In genomic region chr4:65865489-65865888, GRCh38 we compare ENCODE assay signal across 11 cellular contexts.
DNase-seq lines count a peak whose midpoint lies in the region; ATAC-seq and TF ChIP-seq lines count a peak whose summit lies in the region.
"Had no signal": no experiment of that assay in that cellular context is flagged by ENCODE, and none has a peak within 500 bp of the region (broad histone marks: within the 10 kb centered on the region; RNA-seq: fewer than 3 reads in every experiment).

No MANE protein-coding gene starts in this region.

- POLR2A ChIA-PET in AG04449 (lab: Yijun Ruan, JAX), result no interaction called here

- no peak for ATAC-seq in HG03108 (IDR thresholded peaks at IDR 0.05; ENCODE audit: unreplicated experiment)
- no peak for ATAC-seq in HG02623 (IDR thresholded peaks at IDR 0.05; ENCODE audit: unreplicated experiment)

- TF ChIP-seq CTCF in AG04449 (IDR thresholded peaks at IDR 0.05; ENCODE audit: insufficient read depth, low read length, missing control alignments), result peak; percentile 35

- H3K4me3 ChIP-seq in AG04449 (ENCODE audit: low read depth, low read length) (no peak overlapping the region), H7 (ENCODE audit: insufficient read depth, low read depth, low read length) (no peak overlapping the region)

- no peaks in the 10 kb centered on the region for H3K36me3 ChIP-seq in H7 (replicated peaks; ENCODE audit: control insufficient read depth, insufficient read depth, low read length)

- DNase-seq in AG04449 (ENCODE audit: low read depth, low spot score) (no peak), H7 (peak; percentile 18), RPMI8226 (peak; percentile 22), foreskin melanocyte (peak; percentile 25), NCI-H748 (lab: John Stamatoyannopoulos, UW; ENCODE audit: unreplicated experiment) (no peak), amygdala (lab: John Stamatoyannopoulos, UW) (no peak)
- DNase-seq: activated CD4-positive, CD25-positive, alpha-beta regulatory T cell; NCI-H1930; occipital lobe had no signal

- CTCF ChIA-PET in AG04449 (lab: Yijun Ruan, JAX), result no interaction called here

- no peaks in the 10 kb centered on the region for H3K27me3 ChIP-seq in H7 (ENCODE audit: control insufficient read depth, insufficient read depth, low read length)

Comparison
In these comparisons a context has a peak if more than half of its experiments do, and no peak if none do; other contexts are left out.
1. DNase-seq: peak in H7 (single experiment), RPMI8226 (single experiment) and foreskin melanocyte (single experiment); none in AG04449 (single experiment), NCI-H748 (single experiment) and amygdala (0 of 56).